ENCODE assay signal across 1 cellular context in the genomic region with DNA sequence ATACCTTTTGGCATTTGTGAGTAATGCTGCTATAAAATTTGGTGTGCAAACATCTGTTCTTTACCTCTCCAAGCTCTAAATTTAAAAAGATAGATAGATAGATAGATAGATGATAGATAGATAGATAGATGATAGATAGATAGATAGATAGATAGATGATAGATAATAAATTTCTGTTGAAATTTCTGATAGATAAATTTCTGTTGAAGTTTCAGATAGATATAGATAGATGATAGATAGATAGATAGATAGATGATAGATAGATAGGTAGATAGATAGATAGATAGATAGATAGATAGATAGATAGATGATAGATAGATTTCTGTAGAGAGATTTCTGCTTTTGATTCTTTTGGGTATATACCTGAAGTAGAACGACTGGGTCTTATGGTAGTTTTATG.
TF ChIP-seq lines count a peak whose summit lies in the region.

No MANE protein-coding gene starts in this region.

TF ChIP-seq in K562, 482 proteins besides CTCF, POLR2A, EP300 and RAD21:
- TF ChIP-seq DACH1 (IDR thresholded peaks at IDR 0.05; ENCODE audit: partially characterized antibody) (peak; percentile 93), ZBTB2 (IDR thresholded peaks at IDR 0.05) (peak; percentile 73; the same call in 1 of the 2 replicates), MTA1 (IDR thresholded peaks at IDR 0.05; ENCODE audit: borderline replicate concordance) (0 out of 2 replicates have a peak, but pooled peaks have one; percentile 50), GATAD2B (IDR thresholded peaks at IDR 0.05; ENCODE audit: borderline replicate concordance) (peak; percentile 72; the same call in 1 of the 2 replicates)
